Comparison of ENCODE assay signal across 17 cellular contexts in the genomic region with DNA sequence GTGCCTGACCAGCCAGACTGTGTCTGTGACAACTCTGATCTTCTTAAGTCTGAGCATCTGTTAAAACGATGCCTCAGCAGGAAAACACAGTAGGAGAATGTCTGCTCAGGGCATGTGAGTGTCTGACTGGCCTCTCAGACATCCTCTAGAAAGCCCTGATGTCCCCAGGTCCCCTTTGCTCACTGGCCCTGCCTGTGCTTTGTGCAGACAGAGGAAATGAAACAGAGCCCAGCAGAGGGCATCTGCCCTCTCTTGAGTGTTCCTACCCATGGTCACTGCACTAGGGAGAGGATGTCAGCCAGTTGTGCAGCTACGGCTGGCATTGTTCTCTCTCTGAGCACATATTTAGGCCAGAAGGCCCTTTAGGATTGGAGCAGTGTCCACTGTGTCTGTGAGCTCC. TPM values are rescaled to one million over a fixed set of nuclear protein-coding genes. Genes with fewer than 3 reads are reported as not detected.
DNase-seq lines count a peak whose midpoint lies in the region; ATAC-seq and TF ChIP-seq lines count a peak whose summit lies in the region.
"Had no signal": no experiment of that assay in that cellular context is flagged by ENCODE, and none has a peak within 500 bp of the region (broad histone marks: within the 10 kb centered on the region; RNA-seq: fewer than 3 reads in every experiment).

No MANE protein-coding gene starts in this region.

- intact Hi-C loops in Caco-2 (cut with micrococcal nuclease; ENCODE audit: unreplicated experiment) (no loop called here), HCT116 (cut with micrococcal nuclease) (no loop called here), right lobe of liver (cut with DNase I) (no loop called here)

- H3K4me3 Mint-ChIP-seq in Caco-2 (ENCODE audit: unreplicated experiment) = no peak overlapping the region
- no peak overlapping the region for H3K4me3 Mint-ChIP-seq in activated naive CD4-positive, alpha-beta T cell treated with anti-CD3 and anti-CD28 coated beads, Interleukin-2, amount 10 ng/mL, durations not matched to agents 7 days and 5 days
- H3K4me3 Mint-ChIP-seq: memory B cell had no signal

- TF ChIP-seq POLR2A in HCT116 (IDR thresholded peaks at IDR 0.05; ENCODE audit: borderline replicate concordance, extremely low read depth, insufficient read depth, insufficient read length) (no peak), right lobe of liver (IDR thresholded peaks at IDR 0.05) (no peak), gastroesophageal sphincter (IDR thresholded peaks at IDR 0.05) (no peak)

- no peak for DNase-seq in Caco-2
- DNase-seq in HCT116 (ENCODE audit: low read depth, low spot score) = no peak
- peak; percentile 3 for DNase-seq in astrocyte of the hippocampus (ENCODE audit: low read depth, low spot score)
- DNase-seq in right lobe of liver = no peak
- no peak for DNase-seq in NCI-H226
- DNase-seq in activated naive CD4-positive, alpha-beta T cell treated with anti-CD3 and anti-CD28 coated beads, Interleukin-2, amount 10 ng/mL, durations not matched to agents 7 days and 5 days = no peak
- DNase-seq: activated T-cell treated with anti-CD3 and anti-CD28 coated beads, Interleukin-2, amount 50 U/mL, for 1 hour; aorta; NCI-H69; stimulated activated CD4-positive, alpha-beta T cell treated with anti-CD3 and anti-CD28 coated beads, Interleukin-2, amount 100 ng/mL, for 24 hours; stimulated activated naive CD4-positive, alpha-beta T cell treated with Interleukin-2 at 50 U/mL for 16 hours had no signal

- POLR2A ChIA-PET in Caco-2 (lab: Charles Lee) = no interaction called here
- POLR2A ChIA-PET in HCT116 (lab: Charles Lee) = no interaction called here

- no peak overlapping the region for H2AFZ ChIP-seq in HCT116 (ENCODE audit: low read depth, low read length, poor library complexity, severe bottlenecking)

- H3K9me3 Mint-ChIP-seq in Caco-2 (ENCODE audit: unreplicated experiment) = no peaks in the 10 kb centered on the region
- H3K9me3 Mint-ChIP-seq in activated naive CD4-positive, alpha-beta T cell treated with anti-CD3 and anti-CD28 coated beads, Interleukin-2, amount 10 ng/mL, durations not matched to agents 7 days and 5 days = no peaks in the 10 kb centered on the region
- H3K9me3 Mint-ChIP-seq: memory B cell had no signal

- no peaks in the 10 kb centered on the region for H3K9me2 ChIP-seq in HCT116 (ENCODE audit: insufficient read depth)

- H3K36me3 Mint-ChIP-seq in Caco-2 (ENCODE audit: insufficient read depth, unreplicated experiment) = no peaks in the 10 kb centered on the region
- no peaks in the 10 kb centered on the region for H3K36me3 Mint-ChIP-seq in activated naive CD4-positive, alpha-beta T cell treated with anti-CD3 and anti-CD28 coated beads, Interleukin-2, amount 10 ng/mL, durations not matched to agents 7 days and 5 days
- H3K36me3 Mint-ChIP-seq: memory B cell had no signal

- TF ChIP-seq EP300 in gastroesophageal sphincter (IDR thresholded peaks at IDR 0.05) = no peak

- no peaks in the 10 kb centered on the region for H3K4me1 ChIP-seq in Caco-2
- no peaks in the 10 kb centered on the region for H3K4me1 ChIP-seq in HCT116 (ENCODE audit: control insufficient read depth in 1 of 2, insufficient read depth in 2 of 2, low read length in 2 of 2)
- no peaks in the 10 kb centered on the region for H3K4me1 ChIP-seq in right lobe of liver
- H3K4me1 ChIP-seq in gastroesophageal sphincter = no peaks in the 10 kb centered on the region
- H3K4me1 ChIP-seq: BLaER1, prostate gland had no signal

- BruUV-seq in Caco-2 (replicated peaks; lab: Mats Ljungman, UMichigan) (no TSS peak), HCT116 (replicated peaks; lab: Mats Ljungman, UMichigan) (no TSS peak)

- no peak overlapping the region for H3K9ac ChIP-seq in HCT116 (ENCODE audit: low read length)
- H3K9ac ChIP-seq: BLaER1 had no signal

- H4K20me1 ChIP-seq in HCT116 (ENCODE audit: insufficient read depth) = no peaks in the 10 kb centered on the region
- H4K20me1 ChIP-seq: BLaER1 had no signal

- RAD21 ChIA-PET in HCT116 (lab: Charles Lee; ENCODE audit: low non-redundant PET in 1 of 2, low total read pairs in 2 of 2, uncharacterized antibody in 2 of 2, unreplicated experiment in 2 of 2) = no interaction called here

- no peak overlapping the region for H3K27ac Mint-ChIP-seq in Caco-2 (ENCODE audit: unreplicated experiment)
- H3K27ac Mint-ChIP-seq in activated naive CD4-positive, alpha-beta T cell treated with anti-CD3 and anti-CD28 coated beads, Interleukin-2, amount 10 ng/mL, durations not matched to agents 7 days and 5 days = no peak overlapping the region
- H3K27ac Mint-ChIP-seq: memory B cell had no signal

- H3K36me3 ChIP-seq in Caco-2 (ENCODE audit: control insufficient read depth, insufficient read depth, low read length) (no peaks in the 10 kb centered on the region), HCT116 (ENCODE audit: control insufficient read depth in 1 of 2, insufficient read depth in 2 of 2, low read length in 2 of 2) (no peaks in the 10 kb centered on the region), right lobe of liver (no peaks in the 10 kb centered on the region), gastroesophageal sphincter (no peaks in the 10 kb centered on the region)
- H3K36me3 ChIP-seq: BLaER1, prostate gland had no signal

- H3K9me3 ChIP-seq in Caco-2 (no peaks in the 10 kb centered on the region), HCT116 (ENCODE audit: control insufficient read depth in 1 of 2, insufficient read depth in 1 of 2, low read depth in 1 of 2, low read length in 2 of 2) (no peaks in the 10 kb centered on the region), right lobe of liver (no peaks in the 10 kb centered on the region), gastroesophageal sphincter (no peaks in the 10 kb centered on the region)
- H3K9me3 ChIP-seq: BLaER1, prostate gland had no signal

- H3K4me2 ChIP-seq in HCT116 (ENCODE audit: low read length) = no peak overlapping the region
- H3K4me2 ChIP-seq: BLaER1 had no signal

- CTCF ChIA-PET in Caco-2 (lab: Charles Lee) = no interaction called here
- CTCF ChIA-PET in HCT116 (lab: Charles Lee) = no interaction called here
- CTCF ChIA-PET in activated naive CD4-positive, alpha-beta T cell treated with anti-CD3 and anti-CD28 coated beads, Interleukin-2, amount 10 ng/mL, durations not matched to agents 7 days and 5 days (lab: Charles Lee) = no interaction called here

- H3K79me2 ChIP-seq in HCT116 (ENCODE audit: insufficient read depth, low read length) = no peaks in the 10 kb centered on the region

- no peak for TF ChIP-seq RAD21 in HCT116 (IDR thresholded peaks at IDR 0.05; ENCODE audit: low read depth)

- H3K27ac ChIP-seq in HCT116 (ENCODE audit: low read depth, low read length) (no peak overlapping the region), right lobe of liver (no peak overlapping the region), gastroesophageal sphincter (no peak overlapping the region)
- H3K27ac ChIP-seq: BLaER1, prostate gland had no signal

- ATAC-seq in HCT116 = peak; percentile 58; the same call in 1 of the 2 replicates
- ATAC-seq in right lobe of liver = peak in 3 of 4 donors; percentile 14 to 39 (median 31)
- no peak for ATAC-seq in GM19351 (IDR thresholded peaks at IDR 0.05; ENCODE audit: unreplicated experiment)
- ATAC-seq in gastroesophageal sphincter = no peak
- ATAC-seq: activated CD4-positive, CD25-positive, alpha-beta regulatory T cell treated with anti-CD3 and anti-CD28 coated beads, Interleukin-2, amount 50 U/mL, for 24 hours had no signal

- 0% methylated on average over 1 of the region's 2 CpGs for WGBS in right lobe of liver (ENCODE audit: insufficient coverage, low coverage, low lambda C conversion rate, missing lambda C conversion rate)
- 8% methylated on average over 2 of the region's 2 CpGs; no CpG with 5 or more reads in 1 of the 2 donors for WGBS in gastroesophageal sphincter (ENCODE audit: low coverage in 1 of 2), 2 donors

- TF ChIP-seq CTCF in Caco-2 (IDR thresholded peaks at IDR 0.05; ENCODE audit: insufficient read depth in 1 of 2, low read depth in 1 of 2, low read length in 1 of 2, severe bottlenecking in 1 of 2, unreplicated experiment in 1 of 2) = peak; percentile 13 to 14
- peak in 1 of 3 experiments; percentile 7; a peak in 1 of 6 replicates for TF ChIP-seq CTCF in HCT116 (IDR thresholded peaks at IDR 0.05 in 2 of 3, conservative IDR thresholded peaks at IDR 0.05 in 1 of 3; ENCODE audit: borderline replicate concordance in 1 of 3, insufficient read depth in 1 of 3, low read depth in 2 of 3, low read length in 2 of 3)
- peak in 2 of 4 donors; percentile 6 to 13 for TF ChIP-seq CTCF in right lobe of liver (IDR thresholded peaks at IDR 0.05)
- no peak for TF ChIP-seq CTCF in gastroesophageal sphincter (IDR thresholded peaks at IDR 0.05)

- peaks cover 15% of the 10 kb centered on the region for H3K27me3 Mint-ChIP-seq in Caco-2 (ENCODE audit: insufficient read depth, unreplicated experiment)
- H3K27me3 Mint-ChIP-seq in activated naive CD4-positive, alpha-beta T cell treated with anti-CD3 and anti-CD28 coated beads, Interleukin-2, amount 10 ng/mL, durations not matched to agents 7 days and 5 days = no peaks in the 10 kb centered on the region

- H3K27me3 ChIP-seq in Caco-2 (replicated peaks; ENCODE audit: control insufficient read depth, insufficient read depth, low read length) (no peaks in the 10 kb centered on the region; the same call in none of the 2 replicates), HCT116 (ENCODE audit: insufficient read depth, low read length) (peaks cover 25% of the 10 kb centered on the region), right lobe of liver (no peaks in the 10 kb centered on the region), gastroesophageal sphincter (no peaks in the 10 kb centered on the region)
- H3K27me3 ChIP-seq: BLaER1 had no signal

- no peaks in the 10 kb centered on the region for H3K4me1 Mint-ChIP-seq in Caco-2 (ENCODE audit: low read depth, unreplicated experiment)
- H3K4me1 Mint-ChIP-seq in activated naive CD4-positive, alpha-beta T cell treated with anti-CD3 and anti-CD28 coated beads, Interleukin-2, amount 10 ng/mL, durations not matched to agents 7 days and 5 days = no peaks in the 10 kb centered on the region
- H3K4me1 Mint-ChIP-seq: memory B cell had no signal

- H3K4me3 ChIP-seq in Caco-2 (ENCODE audit: low read depth, low read length) (no peak overlapping the region), HCT116 (replicated peaks in 1 of 2; ENCODE audit: low read depth in 1 of 2, low read length in 2 of 2) (no peak overlapping the region), right lobe of liver (no peak overlapping the region), gastroesophageal sphincter (no peak overlapping the region)
- H3K4me3 ChIP-seq: BLaER1, prostate gland had no signal

TF ChIP-seq in HCT116, 20 proteins besides CTCF, POLR2A, EP300 and RAD21 (continues in another document):
- TF ChIP-seq EZH2phosphoT487 (IDR thresholded peaks at IDR 0.05; ENCODE audit: borderline replicate concordance) = no peak
- TF ChIP-seq EZH2 (IDR thresholded peaks at IDR 0.05) = no peak

RNA-seq across cellular contexts. Expression of a gene that starts 56.9 kb away (rescaled TPM):
- total RNA-seq in Caco-2 (2022) (not detected in 2 replicates), HCT116 (2021; ENCODE audit: unreplicated experiment) (not detected), right lobe of liver (not detected), gastroesophageal sphincter (not detected)
- not detected in 2 replicates for polyA plus RNA-seq in HCT116 (2012)
- total RNA-seq: aorta had no signal
- polyA plus RNA-seq: aorta had no signal

Comparison
In these comparisons a context has a peak if more than half of its experiments do, and no peak if none do; other contexts are left out.
1. CTCF ChIP-seq: peak in Caco-2 (2 of 2); none in gastroesophageal sphincter (0 of 4).
2. ATAC-seq: peak in HCT116 (single experiment) and right lobe of liver (3 of 4); none in GM19351 (single experiment) and gastroesophageal sphincter (single experiment).